8 cellular contexts compared by ENCODE assay signal in the genomic region with DNA sequence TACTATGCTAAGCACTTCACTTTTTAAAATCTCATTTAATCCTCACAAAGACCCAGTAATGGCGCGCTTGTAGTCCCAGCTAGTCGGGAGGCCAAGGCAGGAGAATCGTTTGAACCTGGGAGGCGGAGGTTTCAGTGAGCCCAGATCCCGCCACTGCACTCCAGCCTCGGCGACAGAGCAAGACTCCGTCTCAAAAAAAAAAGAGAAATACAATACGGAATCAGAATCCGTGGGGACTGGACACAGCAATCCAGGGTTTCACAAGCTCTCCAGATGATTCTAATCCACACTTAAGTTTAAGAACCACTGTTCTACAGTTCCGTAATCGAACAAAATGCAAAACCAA. TPM values are rescaled to one million over a fixed set of nuclear protein-coding genes. Genes with fewer than 3 reads are reported as not detected.
DNase-seq lines count a peak whose midpoint lies in the region; ATAC-seq, FAIRE-seq and TF ChIP-seq lines count a peak whose summit lies in the region.

No MANE protein-coding gene starts in this region.

- BruUV-seq in Calu3 (replicated peaks; lab: Mats Ljungman, UMichigan) = no TSS peak

- FAIRE-seq in pancreas (lab: Jason Lieb, UNC) = no peak

- peaks cover 0 to 20% (median 7%) of the 10 kb centered on the region in 3 donors for H3K4me1 ChIP-seq in pancreas

- H3K9me3 ChIP-seq in pancreas = no peaks in the 10 kb centered on the region

- peak overlapping the region; percentile 72 to 92 (median 80) for H3K27ac ChIP-seq in pancreas

- 56 to 67% methylated on average over 13 of the region's 13 CpGs for WGBS in pancreas, 2 donors

- CTCF ChIA-PET in Calu3 (lab: Charles Lee) = interaction anchor here (1.1 kb wide), 1 partner anchor 26 kb away, joined by 7 read pairs; the partner anchor contains the start of gene ITPR1

- peak in 1 of 4 donors; percentile 3 for ATAC-seq in pancreas
- no peak for ATAC-seq in HG02840 (IDR thresholded peaks at IDR 0.05; ENCODE audit: low FRiP score, unreplicated experiment)
- ATAC-seq in GM18520 (IDR thresholded peaks at IDR 0.05; ENCODE audit: unreplicated experiment) = no peak

- H3K36me3 Mint-ChIP-seq in Calu3 (ENCODE audit: insufficient read depth, unreplicated experiment) = peaks cover 21% of the 10 kb centered on the region

- intact Hi-C loops in Calu3 (cut with micrococcal nuclease; ENCODE audit: unreplicated experiment) (no loop called here), pancreas (cut with DNase I) (no loop called here)

- TF ChIP-seq CTCF in Calu3 (IDR thresholded peaks at IDR 0.05; ENCODE audit: unreplicated experiment) (no peak), epithelial cell of proximal tubule (conservative IDR thresholded peaks at IDR 0.05; ENCODE audit: low read depth, low read length) (no peak), pancreas (IDR thresholded peaks at IDR 0.05) (no peak)

- no peaks in the 10 kb centered on the region for H3K36me3 ChIP-seq in pancreas

- H3K4me3 ChIP-seq in epithelial cell of proximal tubule (ENCODE audit: low read depth, low read length) = peak overlapping the region; percentile 77
- H3K4me3 ChIP-seq in pancreas = peak overlapping the region in 3 of 4 donors; percentile 95 to 99 (median 98)

- H3K4me1 Mint-ChIP-seq in Calu3 (ENCODE audit: low read depth, unreplicated experiment) = no peaks in the 10 kb centered on the region

- H3K27me3 Mint-ChIP-seq in Calu3 (ENCODE audit: unreplicated experiment) = peaks cover 10% of the 10 kb centered on the region

- no peaks in the 10 kb centered on the region for H3K9me3 Mint-ChIP-seq in Calu3 (ENCODE audit: low read depth, unreplicated experiment)

- no peak for DNase-seq in Calu3
- peak; percentile 9 for DNase-seq in RPMI7951 (ENCODE audit: low read depth)
- no peak for DNase-seq in epithelial cell of proximal tubule (ENCODE audit: low read depth)
- no peak for DNase-seq in pancreas
- DNase-seq in 8988T = no peak
- DNase-seq in activated CD8-positive, alpha-beta memory T cell treated with anti-CD3 and anti-CD28 coated beads for 24 hours = no peak

- no peaks in the 10 kb centered on the region for H3K27me3 ChIP-seq in pancreas

- peak overlapping the region; percentile 97 for H3K4me3 Mint-ChIP-seq in Calu3 (ENCODE audit: low read depth, unreplicated experiment)

- peak overlapping the region; percentile 91 for H3K27ac Mint-ChIP-seq in Calu3 (ENCODE audit: unreplicated experiment)

RNA-seq across cellular contexts. Expression of gene SUMF1, which starts 0.4 kb away (rescaled TPM):
- total RNA-seq in Calu3 (2022) (24.8 and 31.8 TPM in 2 replicates), epithelial cell of proximal tubule (34.4 and 44.5 TPM in 2 replicates), pancreas (10 to 100 TPM; 10.3 to 25.8 (median 12.6) TPM)
- 42.5 and 43.5 TPM in 2 replicates for total RNA-seq in RPMI7951 (2014; rRNA removed; shearing (Covaris generic))
- 10 to 100 TPM in 1 of 2 donors, 1 to 10 TPM in 1; 7.1 to 15.5 TPM for polyA plus RNA-seq in pancreas

RNA-seq across cellular contexts. Expression of gene ITPR1, which starts 25.7 kb away (rescaled TPM):
- 4.2 and 6.2 TPM in 2 replicates for total RNA-seq in Calu3 (2022)
- total RNA-seq in RPMI7951 (2014; rRNA removed; shearing (Covaris generic)) = 11.4 and 13.2 TPM in 2 replicates
- total RNA-seq in epithelial cell of proximal tubule = 4.3 and 4.6 TPM in 2 replicates
- 10 to 100 TPM in 4 of 6 donors, 1 to 10 TPM in 2; 8.0 to 19.1 (median 11.1) TPM for total RNA-seq in pancreas
- 1 to 10 TPM; 4.5 to 9.3 TPM for polyA plus RNA-seq in pancreas
